18 cellular contexts compared by ENCODE assay signal in the genomic region with DNA sequence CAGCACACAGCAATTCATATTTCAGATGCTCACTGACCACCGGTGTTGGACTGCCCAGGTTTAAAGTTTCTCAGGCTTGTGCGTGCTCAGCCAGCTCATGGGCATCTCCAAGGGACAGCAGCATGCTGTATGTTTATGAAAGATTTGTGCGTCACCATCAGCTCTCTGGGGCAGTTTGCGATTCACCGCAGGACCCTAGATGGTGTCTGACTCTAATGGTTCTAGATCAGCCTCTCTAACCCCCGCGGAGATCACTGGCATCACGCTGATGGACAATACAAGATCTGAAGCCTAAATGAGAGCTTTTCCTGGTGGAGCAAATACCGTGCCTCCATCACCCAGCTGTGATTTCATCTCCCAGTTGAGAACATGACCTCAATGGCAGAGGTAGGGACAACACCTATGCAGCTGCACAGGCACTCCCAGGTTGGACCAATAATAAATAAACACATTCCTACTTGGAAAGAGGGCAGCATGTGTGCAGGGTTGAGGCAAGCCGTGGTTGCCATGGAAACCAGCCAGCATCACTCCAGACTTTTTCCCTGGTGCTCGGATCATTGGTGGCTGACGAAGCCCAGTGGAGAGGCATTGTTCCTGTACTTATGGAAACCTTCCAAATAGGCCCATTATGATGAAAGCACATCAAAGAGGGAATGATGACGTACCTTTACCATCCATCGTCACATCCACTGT.
DNase-seq lines count a peak whose midpoint lies in the region; TF ChIP-seq lines count a peak whose summit lies in the region.
"Had no signal": no experiment of that assay in that cellular context is flagged by ENCODE, and none has a peak within 500 bp of the region (broad histone marks: within the 10 kb centered on the region; RNA-seq: fewer than 3 reads in every experiment).

No MANE protein-coding gene starts in this region.

- no peak overlapping the region for H3K27ac Mint-ChIP-seq in osteocyte (ENCODE audit: unreplicated experiment)
- H3K27ac Mint-ChIP-seq: activated naive CD8-positive, alpha-beta T cell had no signal

- H3K36me3 Mint-ChIP-seq in osteocyte (ENCODE audit: unreplicated experiment), result peaks cover 2% of the 10 kb centered on the region
- H3K36me3 Mint-ChIP-seq: activated naive CD8-positive, alpha-beta T cell had no signal

- H3K4me1 Mint-ChIP-seq in osteocyte (ENCODE audit: unreplicated experiment), result peaks cover 39% of the 10 kb centered on the region

- peak; percentile 52 for DNase-seq in NCI-H1105 treated with DMSO at 0.1 percent for 48 hours (lab: John Stamatoyannopoulos, UW)
- DNase-seq in NCI-H2227 (lab: John Stamatoyannopoulos, UW; ENCODE audit: unreplicated experiment), result peak; percentile 72
- peak; percentile 40 for DNase-seq in choroid plexus epithelial cell (ENCODE audit: low read depth)
- DNase-seq in putamen (ENCODE audit: low spot score), result peak; percentile 29
- DNase-seq in NCI-H1048 (lab: John Stamatoyannopoulos, UW), result no peak
- no peak for DNase-seq in osteocyte (ENCODE audit: extremely low spot score, unreplicated experiment)
- DNase-seq in HCEC 1CT, result no peak
- DNase-seq: activated CD4-positive, alpha-beta T cell treated with anti-CD3 and anti-CD28 coated beads, Interleukin-2, amount 50 U/mL, for 48 hours; activated T-cell treated with anti-CD3 and anti-CD28 coated beads, Interleukin-2, amount 50 U/mL, for 4 hours; DND-41; foreskin keratinocyte; Kasumi-1; NCI-H2029 treated with DMSO at 0.1 percent for 48 hours; thyroid gland had no signal

- H3K9me3 Mint-ChIP-seq in osteocyte (ENCODE audit: unreplicated experiment), result no peaks in the 10 kb centered on the region
- H3K9me3 Mint-ChIP-seq: activated T-cell treated with anti-CD3 and anti-CD28 coated beads, Interleukin-2, amount 50 U/mL, for 4 hours; central memory CD8-positive, alpha-beta T cell had no signal

- no peak overlapping the region for H3K4me3 ChIP-seq in choroid plexus epithelial cell (ENCODE audit: low read depth, low read length)
- H3K4me3 ChIP-seq: BLaER1 treated with 17β-estradiol and CSF1 and Interleukin-3, amounts not matched to agents 10 nM and 100 nM; smooth muscle cell; thyroid gland had no signal

- TF ChIP-seq CTCF in choroid plexus epithelial cell (conservative IDR thresholded peaks at IDR 0.05; ENCODE audit: low read depth, low read length), result no peak
- TF ChIP-seq CTCF in osteocyte (IDR thresholded peaks at IDR 0.05), result no peak

- no peaks in the 10 kb centered on the region for H3K27me3 Mint-ChIP-seq in osteocyte (ENCODE audit: unreplicated experiment)
- H3K27me3 Mint-ChIP-seq: activated naive CD8-positive, alpha-beta T cell had no signal

- no peak overlapping the region for H3K4me3 Mint-ChIP-seq in osteocyte (ENCODE audit: unreplicated experiment)
- H3K4me3 Mint-ChIP-seq: activated naive CD8-positive, alpha-beta T cell; activated T-cell treated with anti-CD3 and anti-CD28 coated beads, Interleukin-2, amount 50 U/mL, for 4 hours; central memory CD8-positive, alpha-beta T cell had no signal

Comparison
In these comparisons a context has a peak if more than half of its experiments do, and no peak if none do; other contexts are left out.
1. DNase-seq: peak in NCI-H1105 treated with DMSO at 0.1 percent for 48 hours (single experiment), NCI-H2227 (single experiment), choroid plexus epithelial cell (single experiment) and putamen (single experiment); none in NCI-H1048 (single experiment), osteocyte (single experiment) and HCEC 1CT (single experiment).